ENCODE assay signal across 10 cellular contexts in the genomic region with DNA sequence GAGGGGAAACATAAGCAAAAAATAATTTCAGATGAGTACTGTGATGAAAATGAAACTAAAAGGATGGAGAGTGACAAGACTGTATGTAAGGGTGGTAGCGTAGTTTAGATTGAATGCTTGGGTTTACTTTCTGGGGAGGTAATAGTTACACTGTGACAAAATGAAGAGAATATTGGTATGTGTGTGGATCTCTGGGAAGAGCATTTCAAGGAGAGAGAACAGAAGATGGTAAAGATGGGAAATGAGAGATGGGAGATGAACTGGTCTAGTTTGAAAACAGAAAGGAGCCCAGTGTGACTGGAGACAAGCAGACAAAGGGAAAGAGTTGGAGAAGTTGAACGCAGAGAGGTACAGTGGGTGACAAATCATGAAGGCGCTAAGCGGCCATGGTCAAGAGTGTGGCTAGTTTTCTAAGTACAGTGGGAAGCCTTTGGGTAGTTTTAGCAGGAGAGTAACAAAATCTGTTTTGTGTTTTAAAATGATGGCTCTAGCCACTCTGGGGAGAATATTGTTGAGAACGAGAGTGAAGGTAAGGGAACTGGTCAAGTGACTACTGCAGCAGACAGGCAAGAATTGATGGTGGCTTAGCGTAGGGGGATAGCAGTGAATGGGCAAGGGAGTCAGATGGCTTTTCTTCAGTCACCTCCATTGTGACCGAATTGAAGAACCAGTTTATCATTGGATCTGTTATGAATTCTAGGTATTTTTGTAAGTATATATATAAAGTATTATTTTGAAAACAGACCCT. TPM values are rescaled to one million over a fixed set of nuclear protein-coding genes. Genes with fewer than 3 reads are reported as not detected.
A peak's percentile ranks its signal among the peaks of the same experiment; 100 is the strongest.
DNase-seq lines count a peak whose midpoint lies in the region; ATAC-seq and TF ChIP-seq lines count a peak whose summit lies in the region.
"Had no signal": no experiment of that assay in that cellular context is flagged by ENCODE, and none has a peak within 500 bp of the region (broad histone marks: within the 10 kb centered on the region; RNA-seq: fewer than 3 reads in every experiment).

No MANE protein-coding gene starts in this region.

- no peaks in the 10 kb centered on the region for H3K36me3 Mint-ChIP-seq in activated naive CD4-positive, alpha-beta T cell treated with anti-CD3 and anti-CD28 coated beads for 36 hours (ENCODE audit: low read depth)

- H3K4me3 ChIP-seq in ACC112 (ENCODE audit: low read depth, low read length) (peak overlapping the region; percentile 56), Loucy (ENCODE audit: low read length, poor library complexity, severe bottlenecking) (peak overlapping the region; percentile 55), mucosa of descending colon (no peak overlapping the region)

- ATAC-seq in GM18907 (IDR thresholded peaks at IDR 0.05; ENCODE audit: unreplicated experiment), result peak; percentile 47
- peak; percentile 72 for ATAC-seq in HG02678 (IDR thresholded peaks at IDR 0.05; ENCODE audit: unreplicated experiment)
- ATAC-seq in mucosa of descending colon, result no peak

- H3K27ac Mint-ChIP-seq in activated naive CD4-positive, alpha-beta T cell treated with anti-CD3 and anti-CD28 coated beads for 36 hours, result no peak overlapping the region

- peaks cover 3% of the 10 kb centered on the region for H4K20me1 ChIP-seq in Loucy (ENCODE audit: insufficient read depth, low read length, poor library complexity, severe bottlenecking)

- CTCF ChIA-PET in activated naive CD4-positive, alpha-beta T cell treated with anti-CD3 and anti-CD28 coated beads for 36 hours (lab: Charles Lee), result interaction anchor here (0.6 kb wide), 1 partner anchor 19 kb away, joined by 3 read pairs; no protein-coding TSS in a partner anchor

- no peaks in the 10 kb centered on the region for H3F3A ChIP-seq in Loucy (ENCODE audit: low read depth)

- no peaks in the 10 kb centered on the region for H3K27me3 ChIP-seq in ACC112 (ENCODE audit: insufficient read depth, low read length)
- H3K27me3 ChIP-seq in Loucy (ENCODE audit: insufficient read depth, low read length, poor library complexity, severe bottlenecking), result no peaks in the 10 kb centered on the region
- H3K27me3 ChIP-seq: neutrophil had no signal

- no peak overlapping the region for H3K27ac ChIP-seq in ACC112 (ENCODE audit: low read depth, low read length)
- H3K27ac ChIP-seq: neutrophil had no signal

- H3K9ac ChIP-seq in Loucy (ENCODE audit: low read depth, low read length, poor library complexity, severe bottlenecking), result no peak overlapping the region

- no peak for TF ChIP-seq CTCF in Loucy (conservative IDR thresholded peaks at IDR 0.05; ENCODE audit: low read length)
- TF ChIP-seq CTCF in mucosa of descending colon (IDR thresholded peaks at IDR 0.05), result no peak

- H2AFZ ChIP-seq in ACC112 (ENCODE audit: low read length, unreplicated experiment), result no peak overlapping the region
- H2AFZ ChIP-seq in Loucy (ENCODE audit: low read length), result no peak overlapping the region

- H3K4me1 ChIP-seq in ACC112 (ENCODE audit: control insufficient read depth, insufficient read depth, low read length, unreplicated experiment) (no peaks in the 10 kb centered on the region), Loucy (ENCODE audit: insufficient read depth, low read length, poor library complexity, severe bottlenecking) (peaks cover 13% of the 10 kb centered on the region), mucosa of descending colon (ENCODE audit: low read depth) (no peaks in the 10 kb centered on the region)

- H3K9me2 ChIP-seq in Loucy (replicated peaks; ENCODE audit: low read depth, low read length), result no peaks in the 10 kb centered on the region

- H3K27me3 Mint-ChIP-seq in activated naive CD4-positive, alpha-beta T cell treated with anti-CD3 and anti-CD28 coated beads for 36 hours (ENCODE audit: low read depth), result no peaks in the 10 kb centered on the region

- no peaks in the 10 kb centered on the region for H3K9me3 Mint-ChIP-seq in activated naive CD4-positive, alpha-beta T cell treated with anti-CD3 and anti-CD28 coated beads for 36 hours

- H3K79me2 ChIP-seq in ACC112 (ENCODE audit: control insufficient read depth, insufficient read depth, low read length, unreplicated experiment) (peaks cover 37% of the 10 kb centered on the region), Loucy (ENCODE audit: insufficient read depth, low read length) (peaks cover 47% of the 10 kb centered on the region)

- H3K4me3 Mint-ChIP-seq in activated naive CD4-positive, alpha-beta T cell treated with anti-CD3 and anti-CD28 coated beads for 36 hours, result no peak overlapping the region

- DNase-seq in NCI-H1694 treated with DMSO at 0.1 percent for 48 hours (lab: John Stamatoyannopoulos, UW), result no peak
- DNase-seq in mucosa of descending colon, result no peak
- no peak for DNase-seq in DMS53 treated with DMSO at 0.1 percent for 48 hours (lab: John Stamatoyannopoulos, UW; ENCODE audit: unreplicated experiment)
- no peak for DNase-seq in activated naive CD4-positive, alpha-beta T cell treated with anti-CD3 and anti-CD28 coated beads for 36 hours
- DNase-seq: AML-193 had no signal

- peak overlapping the region; percentile 62 for H3K4me2 ChIP-seq in Loucy (ENCODE audit: low read depth, low read length, poor library complexity, severe bottlenecking)

- intact Hi-C loops in mucosa of descending colon (cut with DNase I, micrococcal nuclease), result no loop called here
- intact Hi-C loops in activated naive CD4-positive, alpha-beta T cell treated with anti-CD3 and anti-CD28 coated beads for 36 hours (cut with micrococcal nuclease), result loop anchor here (2.0 kb wide), 1 partner anchor 21 kb away; no protein-coding TSS in a partner anchor

- no peaks in the 10 kb centered on the region for H3K9me3 ChIP-seq in Loucy (ENCODE audit: insufficient read depth, low read depth, low read length)
- no peaks in the 10 kb centered on the region for H3K9me3 ChIP-seq in mucosa of descending colon
- H3K9me3 ChIP-seq: neutrophil had no signal

- H3K36me3 ChIP-seq in ACC112 (ENCODE audit: insufficient read depth, low read length), result no peaks in the 10 kb centered on the region
- no peaks in the 10 kb centered on the region for H3K36me3 ChIP-seq in Loucy (ENCODE audit: insufficient read depth, low read length)
- no peaks in the 10 kb centered on the region for H3K36me3 ChIP-seq in mucosa of descending colon (ENCODE audit: low read depth)
- H3K36me3 ChIP-seq: neutrophil had no signal

- H3K4me1 Mint-ChIP-seq in activated naive CD4-positive, alpha-beta T cell treated with anti-CD3 and anti-CD28 coated beads for 36 hours (ENCODE audit: low read depth), result peaks cover 11% of the 10 kb centered on the region

RNA-seq across cellular contexts. Expression of a gene that starts 22.6 kb away (rescaled TPM):
- total RNA-seq in mucosa of descending colon, result 10 to 100 TPM in 1 of 3 donors, 1 to 10 TPM in 2; 5.0 to 15.1 (median 7.2) TPM
- total RNA-seq in activated naive CD4-positive, alpha-beta T cell treated with anti-CD3 and anti-CD28 coated beads for 36 hours, result 10 to 100 TPM; 21.8 to 22.5 TPM
